11 cellular contexts compared by ENCODE assay signal in genomic region chr1:55211456-55211855, GRCh38. TPM values are rescaled to one million over a fixed set of nuclear protein-coding genes. Genes with fewer than 3 reads are reported as not detected.
A peak's percentile ranks its signal among the peaks of the same experiment; 100 is the strongest.
DNase-seq lines count a peak whose midpoint lies in the region; ATAC-seq and TF ChIP-seq lines count a peak whose summit lies in the region.
"Had no signal": no experiment of that assay in that cellular context is flagged by ENCODE, and none has a peak within 500 bp of the region (broad histone marks: within the 10 kb centered on the region; RNA-seq: fewer than 3 reads in every experiment).

No MANE protein-coding gene starts in this region.

- no peak for DNase-seq in CD4-positive, alpha-beta memory T cell
- DNase-seq in naive thymus-derived CD4-positive, alpha-beta T cell: no peak
- no peak for DNase-seq in NCI-H1694 treated with DMSO at 0.1 percent for 48 hours (lab: John Stamatoyannopoulos, UW)
- no peak for DNase-seq in endothelial cell (ENCODE audit: low spot score)
- DNase-seq in effector CD4-positive, alpha-beta T cell: no peak
- DNase-seq in superior temporal gyrus (ENCODE audit: extremely low spot score): no peak
- DNase-seq: activated CD4-positive, alpha-beta T cell treated with anti-CD3 and anti-CD28 coated beads, Interleukin-2, amount 50 U/mL, for 1 hour; NCI-H1417 treated with DMSO at 0.1 percent for 48 hours had no signal

- CTCF ChIA-PET in CD4-positive, alpha-beta memory T cell (lab: Charles Lee; ENCODE audit: partially characterized antibody): no interaction called here
- CTCF ChIA-PET in naive thymus-derived CD4-positive, alpha-beta T cell (lab: Charles Lee): no interaction called here

- H3K27ac Mint-ChIP-seq in CD4-positive, alpha-beta memory T cell: peak overlapping the region; percentile 12 to 98 (median 50)
- peak overlapping the region; percentile 67 for H3K27ac Mint-ChIP-seq in activated naive CD8-positive, alpha-beta T cell
- H3K27ac Mint-ChIP-seq in naive thymus-derived CD4-positive, alpha-beta T cell: peak overlapping the region in 8 of 9 donors; percentile 51 to 98 (median 84)
- no peak overlapping the region for H3K27ac Mint-ChIP-seq in endothelial cell (ENCODE audit: unreplicated experiment)

- peak overlapping the region; percentile 9 to 19 for H3K4me3 ChIP-seq in CD4-positive, alpha-beta memory T cell (ENCODE audit: low read length in 2 of 2)
- H3K4me3 ChIP-seq in naive thymus-derived CD4-positive, alpha-beta T cell (ENCODE audit: low read length): peak overlapping the region; percentile 66

- H3K4me1 ChIP-seq in CD4-positive, alpha-beta memory T cell (ENCODE audit: insufficient read depth, low read length): peaks cover 80% of the 10 kb centered on the region
- H3K4me1 ChIP-seq in naive thymus-derived CD4-positive, alpha-beta T cell (ENCODE audit: control insufficient read depth in 2 of 2, insufficient read depth in 2 of 2, low read length in 2 of 2): peaks cover 32 to 36% of the 10 kb centered on the region in 2 donors

- no peaks in the 10 kb centered on the region for H3K36me3 ChIP-seq in CD4-positive, alpha-beta memory T cell (ENCODE audit: insufficient read depth, low read length)
- H3K36me3 ChIP-seq in naive thymus-derived CD4-positive, alpha-beta T cell (ENCODE audit: control insufficient read depth in 2 of 3, insufficient read depth in 3 of 3, low read length in 3 of 3): peaks cover 0 to 5% (median 0%) of the 10 kb centered on the region in 3 experiments

- H3K27ac ChIP-seq in CD4-positive, alpha-beta memory T cell (ENCODE audit: low read depth, low read length): no peak overlapping the region
- H3K27ac ChIP-seq in naive thymus-derived CD4-positive, alpha-beta T cell (ENCODE audit: low read depth, low read length): peak overlapping the region; percentile 93
- H3K27ac ChIP-seq: epithelial cell of prostate had no signal

- TF ChIP-seq CTCF in endothelial cell (IDR thresholded peaks at IDR 0.05; ENCODE audit: unreplicated experiment): no peak

- no peaks in the 10 kb centered on the region for H3K27me3 Mint-ChIP-seq in CD4-positive, alpha-beta memory T cell
- no peaks in the 10 kb centered on the region for H3K27me3 Mint-ChIP-seq in activated naive CD8-positive, alpha-beta T cell
- no peaks in the 10 kb centered on the region for H3K27me3 Mint-ChIP-seq in naive thymus-derived CD4-positive, alpha-beta T cell
- H3K27me3 Mint-ChIP-seq in endothelial cell (ENCODE audit: unreplicated experiment): peaks cover 5% of the 10 kb centered on the region

- no peaks in the 10 kb centered on the region for H3K9me3 Mint-ChIP-seq in CD4-positive, alpha-beta memory T cell
- no peaks in the 10 kb centered on the region for H3K9me3 Mint-ChIP-seq in activated naive CD8-positive, alpha-beta T cell (ENCODE audit: low read depth)
- H3K9me3 Mint-ChIP-seq in naive thymus-derived CD4-positive, alpha-beta T cell: peaks cover 0 to 2% (median 0%) of the 10 kb centered on the region in 11 donors
- H3K9me3 Mint-ChIP-seq in endothelial cell (ENCODE audit: unreplicated experiment): no peaks in the 10 kb centered on the region

- ATAC-seq in GM21423 (IDR thresholded peaks at IDR 0.05; ENCODE audit: unreplicated experiment): peak; percentile 28
- no peak for ATAC-seq in naive thymus-derived CD4-positive, alpha-beta T cell

- H3K9me3 ChIP-seq in CD4-positive, alpha-beta memory T cell (ENCODE audit: control insufficient read depth in 1 of 2, low read length in 2 of 2): no peaks in the 10 kb centered on the region
- no peaks in the 10 kb centered on the region for H3K9me3 ChIP-seq in naive thymus-derived CD4-positive, alpha-beta T cell (ENCODE audit: control insufficient read depth in 2 of 3, low read length in 3 of 3)

- peaks cover under 1 to 14% of the 10 kb centered on the region in 2 donors for H3K36me3 Mint-ChIP-seq in CD4-positive, alpha-beta memory T cell
- no peaks in the 10 kb centered on the region for H3K36me3 Mint-ChIP-seq in activated naive CD8-positive, alpha-beta T cell
- H3K36me3 Mint-ChIP-seq in naive thymus-derived CD4-positive, alpha-beta T cell: peaks cover 0 to 6% (median 3%) of the 10 kb centered on the region in 5 donors
- H3K36me3 Mint-ChIP-seq in endothelial cell (ENCODE audit: low read depth, unreplicated experiment): peaks cover 11% of the 10 kb centered on the region

- peaks cover 49 to 77% (median 68%) of the 10 kb centered on the region in 4 donors for H3K4me1 Mint-ChIP-seq in CD4-positive, alpha-beta memory T cell
- H3K4me1 Mint-ChIP-seq in activated naive CD8-positive, alpha-beta T cell (ENCODE audit: low read depth): peaks cover 75% of the 10 kb centered on the region
- H3K4me1 Mint-ChIP-seq in naive thymus-derived CD4-positive, alpha-beta T cell: peaks cover 55 to 85% (median 73%) of the 10 kb centered on the region in 7 donors
- H3K4me1 Mint-ChIP-seq in endothelial cell (ENCODE audit: unreplicated experiment): peaks cover 53% of the 10 kb centered on the region

- intact Hi-C loops in CD4-positive, alpha-beta memory T cell (cut with micrococcal nuclease): loop anchor here (5.0 kb wide), 1 partner anchor 49 kb away; no protein-coding TSS in a partner anchor
- intact Hi-C loops in naive thymus-derived CD4-positive, alpha-beta T cell (cut with micrococcal nuclease): loop anchor here in 1 of 2 donors (2.0 to 5.0 kb wide), 2 partner anchors 15 to 49 kb away; no protein-coding TSS in a partner anchor

- H3K4me3 Mint-ChIP-seq in CD4-positive, alpha-beta memory T cell: peak overlapping the region; percentile 52 to 97 (median 86)
- H3K4me3 Mint-ChIP-seq in activated naive CD8-positive, alpha-beta T cell: peak overlapping the region; percentile 63
- peak overlapping the region; percentile 53 to 96 (median 88) for H3K4me3 Mint-ChIP-seq in naive thymus-derived CD4-positive, alpha-beta T cell
- no peak overlapping the region for H3K4me3 Mint-ChIP-seq in endothelial cell (ENCODE audit: unreplicated experiment)

- POLR2A ChIA-PET in CD4-positive, alpha-beta memory T cell (lab: Charles Lee; ENCODE audit: partially characterized antibody): interaction anchor here (0.8 kb wide), 1 partner anchor 11 kb away, joined by 4 read pairs; no protein-coding TSS in a partner anchor
- POLR2A ChIA-PET in naive thymus-derived CD4-positive, alpha-beta T cell (lab: Charles Lee): interaction anchor here (0.9 kb wide), 1 partner anchor 12 kb away, joined by 6 read pairs; no protein-coding TSS in a partner anchor

- H3K27me3 ChIP-seq in CD4-positive, alpha-beta memory T cell (ENCODE audit: insufficient read depth, low read length): no peaks in the 10 kb centered on the region
- no peaks in the 10 kb centered on the region for H3K27me3 ChIP-seq in naive thymus-derived CD4-positive, alpha-beta T cell (ENCODE audit: control insufficient read depth in 2 of 2, insufficient read depth in 2 of 2, low read length in 2 of 2)

RNA-seq across cellular contexts. Expression of gene USP24, which starts 3.7 kb away (rescaled TPM):
- total RNA-seq in CD4-positive, alpha-beta memory T cell: 10 to 100 TPM; 73.2 to 74.2 TPM
- 10 to 100 TPM in 1 of 2 donors, 1 to 10 TPM in 1; 1.6 to 10.9 TPM for polyA plus RNA-seq in CD4-positive, alpha-beta memory T cell
- 10 to 100 TPM; 47.3 to 91.4 (median 75.4) TPM for total RNA-seq in naive thymus-derived CD4-positive, alpha-beta T cell
- polyA plus RNA-seq in naive thymus-derived CD4-positive, alpha-beta T cell: 10 to 100 TPM in 1 of 2 donors, 1 to 10 TPM in 1; 4.7 to 10.3 TPM
- total RNA-seq in endothelial cell (ENCODE audit: unreplicated experiment): 37.7 TPM
